Comparison of ENCODE assay signal across 16 cellular contexts in genomic region chr11:69666752-69667536, GRCh38. TPM values are rescaled to one million over a fixed set of nuclear protein-coding genes. Genes with fewer than 3 reads are reported as not detected.
DNase-seq lines count a peak whose midpoint lies in the region; ATAC-seq, FAIRE-seq and TF ChIP-seq lines count a peak whose summit lies in the region.
"Had no signal": no experiment of that assay in that cellular context is flagged by ENCODE, and none has a peak within 500 bp of the region (broad histone marks: within the 10 kb centered on the region; RNA-seq: fewer than 3 reads in every experiment).

No MANE protein-coding gene starts in this region.

- H3K4me3 ChIP-seq in WERI-Rb-1 (ENCODE audit: low read depth, low read length) = no peak overlapping the region
- no peak overlapping the region for H3K4me3 ChIP-seq in kidney (ENCODE audit: low read length in 2 of 2)
- no peak overlapping the region for H3K4me3 ChIP-seq in upper lobe of right lung
- H3K4me3 ChIP-seq: A549, GM23248 had no signal

- no peaks in the 10 kb centered on the region for H3K27me3 ChIP-seq in WERI-Rb-1 (ENCODE audit: insufficient read depth, low read depth, severe bottlenecking)
- no peaks in the 10 kb centered on the region for H3K27me3 ChIP-seq in upper lobe of right lung

- intact Hi-C loops in Right ventricle myocardium superior (cut with DNase I) (no loop called here), Right ventricle myocardium inferior (cut with DNase I) (no loop called here), kidney (cut with DNase I) (no loop called here), upper lobe of right lung (cut with DNase I) (no loop called here)

- no peak for ATAC-seq in Right ventricle myocardium superior (ENCODE audit: poor library complexity)
- ATAC-seq in Right ventricle myocardium inferior = no peak
- no peak for ATAC-seq in upper lobe of right lung
- ATAC-seq: A549 had no signal

- peaks cover 0 to 3% of the 10 kb centered on the region in 2 donors for H3K4me1 ChIP-seq in kidney (ENCODE audit: control insufficient read depth in 1 of 2, insufficient read depth in 1 of 2, low read depth in 1 of 2, low read length in 2 of 2)
- no peaks in the 10 kb centered on the region for H3K4me1 ChIP-seq in upper lobe of right lung

- DNase-seq in Right ventricle myocardium superior = peak; percentile 33
- no peak for DNase-seq in Right ventricle myocardium inferior (ENCODE audit: missing footprints)
- peak; percentile 4 for DNase-seq in WERI-Rb-1
- peak; percentile 68 for DNase-seq in kidney
- DNase-seq in upper lobe of right lung = peak; percentile 38
- no peak for DNase-seq in frontal cortex (ENCODE audit: low spot score in 2 of 2)
- DNase-seq in DMS79 (lab: John Stamatoyannopoulos, UW) = no peak
- DNase-seq in NCI-H524 treated with DMSO at 0.1 percent for 48 hours (lab: John Stamatoyannopoulos, UW) = no peak
- DNase-seq: C1 segment of cervical spinal cord, GM23248, KBM-7, MV-4-11, NCI-H1930, RPMI8226 had no signal

- H3K9me3 ChIP-seq in WERI-Rb-1 (ENCODE audit: severe bottlenecking) = no peaks in the 10 kb centered on the region
- no peaks in the 10 kb centered on the region for H3K9me3 ChIP-seq in kidney (ENCODE audit: control insufficient read depth in 1 of 2, low read length in 2 of 2)
- H3K9me3 ChIP-seq in upper lobe of right lung = no peaks in the 10 kb centered on the region
- H3K9me3 ChIP-seq: A549 had no signal

- H3K27ac ChIP-seq in WERI-Rb-1 (no peak overlapping the region), kidney (ENCODE audit: low read depth in 2 of 2, low read length in 2 of 2) (no peak overlapping the region), upper lobe of right lung (no peak overlapping the region)
- H3K27ac ChIP-seq: A549, GM23248 had no signal

- no peak overlapping the region for H3K9ac ChIP-seq in kidney (ENCODE audit: low read length in 2 of 2)
- H3K9ac ChIP-seq: GM23248 had no signal

- FAIRE-seq in kidney (lab: Jason Lieb, UNC) = no peak
- FAIRE-seq in frontal cortex (lab: Jason Lieb, UNC) = no peak
- FAIRE-seq: A549, GM12892 had no signal

- peaks cover 11% of the 10 kb centered on the region for H3K36me3 ChIP-seq in WERI-Rb-1
- H3K36me3 ChIP-seq in kidney (ENCODE audit: control insufficient read depth in 1 of 2, insufficient read depth in 2 of 2, low read length in 2 of 2) = peaks cover 7 to 11% of the 10 kb centered on the region in 2 donors
- peaks cover 76% of the 10 kb centered on the region for H3K36me3 ChIP-seq in upper lobe of right lung

- no peak for TF ChIP-seq CTCF in WERI-Rb-1 (IDR thresholded peaks at IDR 0.05; ENCODE audit: low read depth, low read length)
- no peak for TF ChIP-seq CTCF in kidney (IDR thresholded peaks at IDR 0.05; ENCODE audit: borderline replicate concordance, extremely low read depth, insufficient read depth)
- TF ChIP-seq CTCF in upper lobe of right lung (IDR thresholded peaks at IDR 0.05) = no peak

RNA-seq across cellular contexts. Expression of gene LTO1, which starts 8.2 kb away (rescaled TPM):
- 7.3 TPM for total RNA-seq in Right ventricle myocardium superior
- 9.2 TPM for total RNA-seq in Right ventricle myocardium inferior
- total RNA-seq in kidney = 21.9 TPM
- polyA plus RNA-seq in kidney (ENCODE audit: insufficient read depth, low read depth, low replicate concordance) = 14.6 TPM
- total RNA-seq in upper lobe of right lung = 25.7 TPM
- 17.1 TPM for total RNA-seq in frontal cortex

RNA-seq across cellular contexts. Expression of gene CCND1, which starts 26.0 kb away (rescaled TPM):
- 136 TPM for total RNA-seq in Right ventricle myocardium superior
- 145 TPM for total RNA-seq in Right ventricle myocardium inferior
- total RNA-seq in kidney = 142 TPM
- polyA plus RNA-seq in kidney (ENCODE audit: insufficient read depth, low read depth, low replicate concordance) = 37.6 TPM
- total RNA-seq in upper lobe of right lung = 283 TPM
- 10.2 TPM for total RNA-seq in frontal cortex

RNA-seq across cellular contexts. Expression of gene FGF19, which starts 36.9 kb away (rescaled TPM):
- not detected for total RNA-seq in Right ventricle myocardium superior
- total RNA-seq in Right ventricle myocardium inferior = not detected
- total RNA-seq in kidney = not detected
- not detected for polyA plus RNA-seq in kidney (ENCODE audit: insufficient read depth, low read depth, low replicate concordance)
- not detected for total RNA-seq in upper lobe of right lung
- total RNA-seq in frontal cortex = not detected
- total RNA-seq: GM23248 had no signal
- polyA plus RNA-seq: GM23248 had no signal

Comparison
In these comparisons a context has a peak if more than half of its experiments do, and no peak if none do; other contexts are left out.
1. DNase-seq: peak in Right ventricle myocardium superior (single experiment), WERI-Rb-1 (single experiment), kidney (single experiment) and upper lobe of right lung (single experiment); none in Right ventricle myocardium inferior (single experiment), frontal cortex (0 of 2), DMS79 (single experiment) and NCI-H524 treated with DMSO at 0.1 percent for 48 hours (single experiment).
2. RNA of gene CCND1, which starts 26.0 kb away (total RNA-seq): 283 TPM in upper lobe of right lung (single experiment), 145 TPM in Right ventricle myocardium inferior (single experiment), 142 TPM in kidney (single experiment) and 136 TPM in Right ventricle myocardium superior (single experiment); 10.2 TPM in frontal cortex (single experiment); every median in the first group is over 10 times any median in the second.